8 cellular contexts compared by ENCODE assay signal in the genomic region with DNA sequence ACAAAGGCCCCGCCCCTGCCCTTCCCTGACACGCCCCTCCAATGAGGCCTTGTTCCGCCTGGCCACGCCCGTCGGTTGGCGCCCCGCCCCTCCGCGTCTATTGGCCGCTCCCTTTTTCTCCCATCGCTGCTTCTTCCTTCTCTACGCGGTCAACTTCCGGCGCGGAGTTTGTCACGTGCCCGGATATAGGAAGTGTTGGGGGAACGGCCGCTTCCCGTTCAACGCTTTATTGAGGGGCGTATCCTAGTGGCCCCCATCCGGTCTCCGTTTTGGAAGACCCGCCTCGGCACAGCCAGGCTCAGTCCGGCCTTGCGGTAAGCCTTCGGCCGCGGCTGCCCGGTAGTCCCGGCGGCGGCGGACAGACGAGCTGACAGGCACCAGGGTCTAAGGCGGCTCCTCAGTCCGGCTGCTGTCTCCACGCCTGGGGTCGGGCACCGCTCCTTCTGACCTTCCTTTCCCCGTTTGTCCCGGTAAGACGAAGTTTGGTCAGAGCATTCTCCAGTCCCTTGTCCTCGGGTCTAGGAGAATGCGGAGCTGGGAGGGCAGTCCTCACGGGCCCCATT. TPM values are rescaled to one million over a fixed set of nuclear protein-coding genes. Genes with fewer than 3 reads are reported as not detected.
DNase-seq lines count a peak whose midpoint lies in the region; ATAC-seq, FAIRE-seq and TF ChIP-seq lines count a peak whose summit lies in the region.

Gene EXOC1, plus strand, starts transcription at position 165 of the 563 bp plus-strand sequence. CDS start 4,676 bp downstream, outside the sequence.

- FAIRE-seq in urothelium cell line (lab: Jason Lieb, UNC): peak; percentile 92

- intact Hi-C loops in T-helper 2 cell treated with Interferon-gamma antibody and Interleukin-4, amounts not matched to agents 100 ng/mL and 5 ng/mL, for 36 hours (cut with micrococcal nuclease): loop anchor here (1.0 to 5.0 kb wide), 11 partner anchors 54 to 1791 kb away; partner anchors contain the start of genes AASDH, CEP135, CHIC2 and CLOCK
- intact Hi-C loops in psoas muscle (cut with DNase I): loop anchor here (5.0 to 10.0 kb wide), 3 partner anchors 299 to 509 kb away; partner anchors contain the start of genes CLOCK (in 1 of the 2) and SRD5A3 (in 1 of the 2)

- ATAC-seq in GM18499 (IDR thresholded peaks at IDR 0.05; ENCODE audit: insufficient read depth, unreplicated experiment) (peak; percentile 86), HG02943 (IDR thresholded peaks at IDR 0.05; ENCODE audit: low read depth, unreplicated experiment) (peak; percentile 96), psoas muscle (peak; percentile 100)

- DNase-seq in NCI-H187 treated with DMSO at 0.1 percent for 48 hours (lab: John Stamatoyannopoulos, UW) (peak; percentile 96), anterior cingulate cortex (lab: John Stamatoyannopoulos, UW) (peak; percentile 61 to 99 (median 95)), right atrium auricular region (ENCODE audit: low spot score) (peak; percentile 99), psoas muscle (peak; percentile 99), urothelium cell line (ENCODE audit: low spot score) (peak; percentile 98)

- TF ChIP-seq CTCF in right atrium auricular region (IDR thresholded peaks at IDR 0.05) (no peak), psoas muscle (IDR thresholded peaks at IDR 0.05) (no peak)

- 0 to 1% (median 0%) methylated on average over 47 to 50 of the region's 50 CpGs for WGBS in psoas muscle, 3 donors

- no peaks in the 10 kb centered on the region for H3K27me3 ChIP-seq in right atrium auricular region
- peaks cover 0 to under 1% (median 0%) of the 10 kb centered on the region in 3 donors for H3K27me3 ChIP-seq in psoas muscle (ENCODE audit: insufficient read depth in 3 of 3, low read length in 2 of 3)

- peak within 1 kb of the TSS; percentile 90 to 96 for H3K4me3 ChIP-seq in right atrium auricular region
- peak within 1 kb of the TSS; percentile 100 for H3K4me3 ChIP-seq in psoas muscle

- H3K9me3 ChIP-seq in right atrium auricular region: no peaks in the 10 kb centered on the region
- no peaks in the 10 kb centered on the region for H3K9me3 ChIP-seq in psoas muscle

- H3K27ac ChIP-seq in right atrium auricular region (peak within 1 kb of the TSS; percentile 80 to 83), psoas muscle (peak within 1 kb of the TSS; percentile 94)

- H3K36me3 ChIP-seq in right atrium auricular region (no peaks in the 10 kb centered on the region), psoas muscle (ENCODE audit: insufficient read depth in 1 of 2, low read depth in 1 of 2) (peaks cover 0 to 10% of the 10 kb centered on the region in 2 donors)

- peaks cover 0 to 25% of the 10 kb centered on the region in 2 donors for H3K4me1 ChIP-seq in right atrium auricular region
- H3K4me1 ChIP-seq in psoas muscle: peaks cover 20% of the 10 kb centered on the region

RNA-seq across cellular contexts. Expression of gene EXOC1, which starts in this region (rescaled TPM):
- 28.1 and 29.9 TPM in 2 replicates for total RNA-seq in T-helper 2 cell treated with Interferon-gamma antibody and Interleukin-4, amounts not matched to agents 100 ng/mL and 5 ng/mL, for 36 hours
- total RNA-seq in right atrium auricular region: 10 to 100 TPM; 18.0 to 18.4 TPM
- total RNA-seq in psoas muscle: 10 to 100 TPM; 14.2 to 22.1 (median 18.4) TPM
- polyA plus RNA-seq in psoas muscle: 10 to 100 TPM; 11.0 to 23.8 (median 14.3) TPM

Comparison
In these comparisons a context has a peak if more than half of its experiments do, and no peak if none do; other contexts are left out.
1. Peak in every context shown above with its lines: DNase-seq, ATAC-seq, H3K4me3 ChIP-seq and H3K27ac ChIP-seq.